Comparison of ENCODE assay signal across 8 cellular contexts in the genomic region with DNA sequence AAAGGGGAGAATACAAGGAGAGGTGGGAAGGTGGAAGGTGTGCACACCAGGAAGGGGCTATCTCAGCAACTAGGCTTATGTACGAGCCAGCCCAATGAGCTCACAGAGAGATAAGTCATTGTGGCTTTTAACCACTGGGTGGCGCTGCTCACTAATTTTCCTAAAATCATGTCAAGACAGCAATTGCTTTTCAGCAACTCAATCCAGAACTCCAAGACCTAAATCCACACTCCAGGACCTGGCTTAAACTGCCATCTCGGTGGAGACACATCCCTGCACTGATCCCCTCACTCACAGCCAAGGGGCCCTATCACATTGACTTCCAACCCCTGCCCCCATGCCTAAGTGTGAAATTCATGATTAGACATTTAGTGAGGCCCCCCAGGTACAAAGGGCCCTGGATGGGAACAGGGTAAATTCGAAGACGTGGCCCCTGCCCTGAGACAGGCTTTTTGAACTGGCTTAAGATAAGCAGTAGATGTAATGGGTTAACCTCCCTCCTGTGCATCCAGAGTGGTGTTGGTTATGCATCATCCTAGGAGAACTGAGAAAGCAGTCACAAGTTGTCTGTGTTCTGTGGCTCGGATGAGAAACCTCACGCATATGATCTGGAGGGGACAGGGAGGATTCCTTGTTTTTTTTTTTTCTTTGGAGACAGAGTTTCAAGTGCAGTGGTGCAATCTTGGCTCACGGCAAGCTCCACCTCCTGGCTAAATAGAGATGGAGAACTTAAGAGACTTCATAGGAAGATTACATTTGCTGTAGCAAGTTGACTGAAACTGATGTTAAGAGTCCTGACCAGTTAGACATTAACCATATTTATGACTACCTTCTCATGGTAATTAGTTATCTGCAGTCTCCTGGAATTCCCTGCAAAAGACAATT. TPM values are rescaled to one million over a fixed set of nuclear protein-coding genes. Genes with fewer than 3 reads are reported as not detected.
A peak's percentile ranks its signal among the peaks of the same experiment; 100 is the strongest.
DNase-seq lines count a peak whose midpoint lies in the region; ATAC-seq and TF ChIP-seq lines count a peak whose summit lies in the region.

No MANE protein-coding gene starts in this region.

- peak overlapping the region; percentile 62 for H2AFZ ChIP-seq in neuronal stem cell (ENCODE audit: low read length)

- H3K36me3 Mint-ChIP-seq in Caco-2 (ENCODE audit: insufficient read depth, unreplicated experiment), result no peaks in the 10 kb centered on the region
- H3K36me3 Mint-ChIP-seq in activated T-helper 1 cell treated with anti-CD3 and anti-CD28 coated beads, Interleukin-12 subunit alpha, Interleukin-12 subunit beta, Interleukin-2, Interleukin-4 antibody, amounts not matched to agents 30 ng/mL and 10 ng/mL and 1 ng/mL, durations not matched to agents 14 hours and 24 hours and 36 hours (ENCODE audit: low read depth), result no peaks in the 10 kb centered on the region

- H3K79me1 ChIP-seq in neuronal stem cell (ENCODE audit: low read depth, low read length), result no peaks in the 10 kb centered on the region

- peak overlapping the region; percentile 16 for H3K4me3 Mint-ChIP-seq in Caco-2 (ENCODE audit: unreplicated experiment)
- H3K4me3 Mint-ChIP-seq in activated T-helper 1 cell treated with anti-CD3 and anti-CD28 coated beads, Interleukin-12 subunit alpha, Interleukin-12 subunit beta, Interleukin-2, Interleukin-4 antibody, amounts not matched to agents 30 ng/mL and 10 ng/mL and 1 ng/mL, durations not matched to agents 14 hours and 24 hours and 36 hours, result no peak overlapping the region

- H3K27me3 Mint-ChIP-seq in Caco-2 (ENCODE audit: insufficient read depth, unreplicated experiment), result no peaks in the 10 kb centered on the region
- H3K27me3 Mint-ChIP-seq in activated T-helper 1 cell treated with anti-CD3 and anti-CD28 coated beads, Interleukin-12 subunit alpha, Interleukin-12 subunit beta, Interleukin-2, Interleukin-4 antibody, amounts not matched to agents 30 ng/mL and 10 ng/mL and 1 ng/mL, durations not matched to agents 14 hours and 24 hours and 36 hours (ENCODE audit: insufficient read depth), result peaks cover 12% of the 10 kb centered on the region

- no peak overlapping the region for H4K8ac ChIP-seq in neuronal stem cell (ENCODE audit: low read depth, low read length)

- POLR2A ChIA-PET in Caco-2 (lab: Charles Lee), result interaction anchor here (0.6 kb wide), 2 partner anchors 8 to 509 kb away, joined by 3 to 16 read pairs; no protein-coding TSS in a partner anchor

- no peak for TF ChIP-seq POLR2A in Peyer's patch (IDR thresholded peaks at IDR 0.05)

- H3K4me1 Mint-ChIP-seq in Caco-2 (ENCODE audit: low read depth, unreplicated experiment), result peaks cover 28% of the 10 kb centered on the region
- no peaks in the 10 kb centered on the region for H3K4me1 Mint-ChIP-seq in activated T-helper 1 cell treated with anti-CD3 and anti-CD28 coated beads, Interleukin-12 subunit alpha, Interleukin-12 subunit beta, Interleukin-2, Interleukin-4 antibody, amounts not matched to agents 30 ng/mL and 10 ng/mL and 1 ng/mL, durations not matched to agents 14 hours and 24 hours and 36 hours (ENCODE audit: low read depth)

- intact Hi-C loops in Caco-2 (cut with micrococcal nuclease; ENCODE audit: unreplicated experiment), result loop anchor here (1.0 to 5.0 kb wide), 5 partner anchors 22 to 518 kb away; a partner anchor contains a TSS
- intact Hi-C loops in activated T-helper 1 cell treated with anti-CD3 and anti-CD28 coated beads, Interleukin-12 subunit alpha, Interleukin-12 subunit beta, Interleukin-2, Interleukin-4 antibody, amounts not matched to agents 30 ng/mL and 10 ng/mL and 1 ng/mL, durations not matched to agents 14 hours and 24 hours and 36 hours (cut with micrococcal nuclease), result loop anchor here (1.0 kb wide), 4 partner anchors 103 to 514 kb away; no protein-coding TSS in a partner anchor

- CTCF ChIA-PET in Caco-2 (lab: Charles Lee), result interaction anchor here (0.6 to 2.0 kb wide), 20 partner anchors 12 to 564 kb away, joined by 3 to 64 read pairs (median 4); a partner anchor contains a TSS

- BruUV-seq in Caco-2 (replicated peaks; lab: Mats Ljungman, UMichigan), result no TSS peak

- no peak for ATAC-seq in HG02610 (IDR thresholded peaks at IDR 0.05; ENCODE audit: unreplicated experiment)

- no peak overlapping the region for H3K9ac ChIP-seq in neuronal stem cell (ENCODE audit: low read depth, low read length, poor library complexity)

- H2AK5ac ChIP-seq in neuronal stem cell (ENCODE audit: low read depth, low read length), result no peak overlapping the region

- no peaks in the 10 kb centered on the region for H3K9me3 Mint-ChIP-seq in Caco-2 (ENCODE audit: unreplicated experiment)
- no peaks in the 10 kb centered on the region for H3K9me3 Mint-ChIP-seq in activated T-helper 1 cell treated with anti-CD3 and anti-CD28 coated beads, Interleukin-12 subunit alpha, Interleukin-12 subunit beta, Interleukin-2, Interleukin-4 antibody, amounts not matched to agents 30 ng/mL and 10 ng/mL and 1 ng/mL, durations not matched to agents 14 hours and 24 hours and 36 hours

- H3K36me3 ChIP-seq in Caco-2 (ENCODE audit: control insufficient read depth, insufficient read depth, low read length) (no peaks in the 10 kb centered on the region), Peyer's patch (no peaks in the 10 kb centered on the region), neuronal stem cell (replicated peaks in 1 of 2; ENCODE audit: control insufficient read depth in 2 of 2, insufficient read depth in 2 of 2, low read length in 2 of 2) (no peaks in the 10 kb centered on the region)

- TF ChIP-seq CTCF in Caco-2 (IDR thresholded peaks at IDR 0.05; ENCODE audit: insufficient read depth in 1 of 2, low read depth in 1 of 2, low read length in 1 of 2, severe bottlenecking in 1 of 2, unreplicated experiment in 1 of 2) (peak; percentile 73 to 86), Peyer's patch (IDR thresholded peaks at IDR 0.05) (peak; percentile 75 to 93 (median 88))

- H3K4me1 ChIP-seq in Caco-2 (peaks cover 47% of the 10 kb centered on the region), Peyer's patch (peaks cover 0 to 19% (median 0%) of the 10 kb centered on the region in 4 donors), neuronal stem cell (ENCODE audit: control insufficient read depth in 2 of 2, insufficient read depth in 1 of 2, low read depth in 1 of 2, low read length in 2 of 2) (no peaks in the 10 kb centered on the region)

- peak; percentile 84 to 87 for DNase-seq in Caco-2
- peak; percentile 71 for DNase-seq in Jurkat, Clone E6-1 (ENCODE audit: low read depth, low spot score)
- DNase-seq in Peyer's patch, result peak; percentile 61 to 93 (median 73)
- peak; percentile 61 for DNase-seq in activated T-helper 1 cell treated with anti-CD3 and anti-CD28 coated beads, Interleukin-12 subunit alpha, Interleukin-12 subunit beta, Interleukin-2, Interleukin-4 antibody, amounts not matched to agents 30 ng/mL and 10 ng/mL and 1 ng/mL, durations not matched to agents 14 hours and 24 hours and 36 hours (ENCODE audit: low spot score)
- peak; percentile 63 for DNase-seq in fibroblast of the conjunctiva (ENCODE audit: low read depth)
- DNase-seq in neuronal stem cell (ENCODE audit: low spot score), result peak; percentile 86
- DNase-seq in superior temporal gyrus (ENCODE audit: extremely low spot score), result peak; percentile 97

- no peak overlapping the region for H2BK120ac ChIP-seq in neuronal stem cell (ENCODE audit: low read depth, low read length)

- no peak overlapping the region for H2BK12ac ChIP-seq in neuronal stem cell (ENCODE audit: low read length)

- H3K14ac ChIP-seq in neuronal stem cell (ENCODE audit: low read length), result no peak overlapping the region

- H3K23ac ChIP-seq in neuronal stem cell (ENCODE audit: low read depth, low read length, poor library complexity), result no peak overlapping the region

- no peak overlapping the region for H3K4ac ChIP-seq in neuronal stem cell (ENCODE audit: low read length)

- H3K4me2 ChIP-seq in neuronal stem cell (ENCODE audit: insufficient read depth, low read length, poor library complexity, severe bottlenecking), result no peak overlapping the region

- H2BK5ac ChIP-seq in neuronal stem cell (ENCODE audit: low read length), result no peak overlapping the region

- no peaks in the 10 kb centered on the region for H3K9me3 ChIP-seq in Caco-2
- no peaks in the 10 kb centered on the region for H3K9me3 ChIP-seq in Peyer's patch
- H3K9me3 ChIP-seq in neuronal stem cell (replicated peaks in 1 of 2; ENCODE audit: control insufficient read depth in 2 of 2, insufficient read depth in 1 of 2, low read depth in 1 of 2, low read length in 2 of 2), result no peaks in the 10 kb centered on the region

- no peak overlapping the region for H2BK15ac ChIP-seq in neuronal stem cell (ENCODE audit: low read length)

- peak overlapping the region; percentile 35 for H3K18ac ChIP-seq in neuronal stem cell (ENCODE audit: low read length)

- H4K91ac ChIP-seq in neuronal stem cell (ENCODE audit: low read depth, low read length, poor library complexity), result no peak overlapping the region

- no CpG with 5 or more reads among the region's 8 CpGs for WGBS in neuronal stem cell (ENCODE audit: extremely low coverage in 2 of 2, insufficient read length in 2 of 2, insufficient replicate concordance in 1 of 2), 2 donors

- no peak overlapping the region for H3K4me3 ChIP-seq in Caco-2 (ENCODE audit: low read depth, low read length)
- H3K4me3 ChIP-seq in Jurkat, Clone E6-1 (ENCODE audit: low read length), result no peak overlapping the region
- no peak overlapping the region for H3K4me3 ChIP-seq in Peyer's patch
- H3K4me3 ChIP-seq in neuronal stem cell (ENCODE audit: low read length in 2 of 2), result no peak overlapping the region

- H3K27me3 ChIP-seq in Caco-2 (replicated peaks; ENCODE audit: control insufficient read depth, insufficient read depth, low read length) (no peaks in the 10 kb centered on the region), Peyer's patch (no peaks in the 10 kb centered on the region), neuronal stem cell (ENCODE audit: control insufficient read depth in 3 of 3, insufficient read depth in 3 of 3, low read depth in 1 of 3, low read length in 3 of 3) (peaks cover 0 to 7% (median 0%) of the 10 kb centered on the region in 3 experiments)

- peak overlapping the region; percentile 67 for H3K27ac Mint-ChIP-seq in Caco-2 (ENCODE audit: unreplicated experiment)
- no peak overlapping the region for H3K27ac Mint-ChIP-seq in activated T-helper 1 cell treated with anti-CD3 and anti-CD28 coated beads, Interleukin-12 subunit alpha, Interleukin-12 subunit beta, Interleukin-2, Interleukin-4 antibody, amounts not matched to agents 30 ng/mL and 10 ng/mL and 1 ng/mL, durations not matched to agents 14 hours and 24 hours and 36 hours

- peak overlapping the region in 1 of 4 donors; percentile 29 for H3K27ac ChIP-seq in Peyer's patch
- no peak overlapping the region for H3K27ac ChIP-seq in neuronal stem cell (replicated peaks; ENCODE audit: low read length)

RNA-seq across cellular contexts. Expression of a gene that starts 11.5 kb away (rescaled TPM):
- not detected in 2 replicates for total RNA-seq in Caco-2 (2022)
- not detected for polyA plus RNA-seq in Jurkat, Clone E6-1 (2012; ENCODE audit: insufficient read depth, insufficient read length)
- total RNA-seq in Peyer's patch, result 1 to 10 TPM in 1 of 4 donors, under 1 TPM in 1, not detected in 2; 0.54 to 1.1 TPM
- not detected in 2 replicates for total RNA-seq in activated T-helper 1 cell treated with anti-CD3 and anti-CD28 coated beads, Interleukin-12 subunit alpha, Interleukin-12 subunit beta, Interleukin-2, Interleukin-4 antibody, amounts not matched to agents 30 ng/mL and 10 ng/mL and 1 ng/mL, durations not matched to agents 14 hours and 24 hours and 36 hours
- not detected for polyA plus RNA-seq in neuronal stem cell (2013, experiment 1 of 2)
- not detected for polyA plus RNA-seq in neuronal stem cell (2013, experiment 2 of 2)

RNA-seq across cellular contexts. Expression of a gene that starts 16.7 kb away (rescaled TPM):
- total RNA-seq in Caco-2 (2022), result not detected in 2 replicates
- not detected for polyA plus RNA-seq in Jurkat, Clone E6-1 (2012; ENCODE audit: insufficient read depth, insufficient read length)
- 1 to 10 TPM; 6.3 to 8.3 (median 6.7) TPM for total RNA-seq in Peyer's patch
- total RNA-seq in activated T-helper 1 cell treated with anti-CD3 and anti-CD28 coated beads, Interleukin-12 subunit alpha, Interleukin-12 subunit beta, Interleukin-2, Interleukin-4 antibody, amounts not matched to agents 30 ng/mL and 10 ng/mL and 1 ng/mL, durations not matched to agents 14 hours and 24 hours and 36 hours, result not detected in 2 replicates
- not detected for polyA plus RNA-seq in neuronal stem cell (2013, experiment 1 of 2)
- not detected for polyA plus RNA-seq in neuronal stem cell (2013, experiment 2 of 2)

RNA-seq across cellular contexts. Expression of a gene that starts 26.3 kb away (rescaled TPM):
- total RNA-seq in Caco-2 (2022) (not detected in 2 replicates), Peyer's patch (not detected)
- polyA plus RNA-seq in Jurkat, Clone E6-1 (2012; ENCODE audit: insufficient read depth, insufficient read length), result not detected
- total RNA-seq in activated T-helper 1 cell treated with anti-CD3 and anti-CD28 coated beads, Interleukin-12 subunit alpha, Interleukin-12 subunit beta, Interleukin-2, Interleukin-4 antibody, amounts not matched to agents 30 ng/mL and 10 ng/mL and 1 ng/mL, durations not matched to agents 14 hours and 24 hours and 36 hours, result not detected in 2 replicates
- not detected for polyA plus RNA-seq in neuronal stem cell (2013, experiment 1 of 2)
- not detected for polyA plus RNA-seq in neuronal stem cell (2013, experiment 2 of 2)

RNA-seq across cellular contexts. Expression of a gene that starts 31.6 kb away (rescaled TPM):
- total RNA-seq in Caco-2 (2022) (0.30 and 0.52 TPM in 2 replicates), Peyer's patch (10 to 100 TPM in 3 of 4 donors, 1 to 10 TPM in 1; 4.1 to 63.9 (median 27.0) TPM)
- polyA plus RNA-seq in Jurkat, Clone E6-1 (2012; ENCODE audit: insufficient read depth, insufficient read length), result not detected
- not detected in 2 replicates for total RNA-seq in activated T-helper 1 cell treated with anti-CD3 and anti-CD28 coated beads, Interleukin-12 subunit alpha, Interleukin-12 subunit beta, Interleukin-2, Interleukin-4 antibody, amounts not matched to agents 30 ng/mL and 10 ng/mL and 1 ng/mL, durations not matched to agents 14 hours and 24 hours and 36 hours
- polyA plus RNA-seq in neuronal stem cell (2013, experiment 1 of 2), result not detected
- polyA plus RNA-seq in neuronal stem cell (2013, experiment 2 of 2), result not detected

RNA-seq across cellular contexts. Expression of a gene that starts 39.2 kb away (rescaled TPM):
- total RNA-seq in Caco-2 (2022) (9.9 and 12.9 TPM in 2 replicates), Peyer's patch (1 to 10 TPM in 1 of 4 donors, under 1 TPM in 1, not detected in 2; 0.88 to 1.9 TPM)
- polyA plus RNA-seq in Jurkat, Clone E6-1 (2012; ENCODE audit: insufficient read depth, insufficient read length), result 22.9 TPM
- 1.7 and 2.3 TPM in 2 replicates for total RNA-seq in activated T-helper 1 cell treated with anti-CD3 and anti-CD28 coated beads, Interleukin-12 subunit alpha, Interleukin-12 subunit beta, Interleukin-2, Interleukin-4 antibody, amounts not matched to agents 30 ng/mL and 10 ng/mL and 1 ng/mL, durations not matched to agents 14 hours and 24 hours and 36 hours
- polyA plus RNA-seq in neuronal stem cell (2013, experiment 1 of 2), result 19.7 TPM
- 21.0 TPM for polyA plus RNA-seq in neuronal stem cell (2013, experiment 2 of 2)
